Comparison of ENCODE assay signal across 8 cellular contexts in genomic region chr13:108961542-108962125, GRCh38.
DNase-seq lines count a peak whose midpoint lies in the region; ATAC-seq, FAIRE-seq and TF ChIP-seq lines count a peak whose summit lies in the region.

No MANE protein-coding gene starts in this region.

- peak; percentile 96 for ATAC-seq in GM21619 (IDR thresholded peaks at IDR 0.05; ENCODE audit: unreplicated experiment)

- peak; percentile 97 to 98 for TF ChIP-seq RAD21 in liver (IDR thresholded peaks at IDR 0.05)

- no peak overlapping the region for H3K4me2 ChIP-seq in OCI-LY1 (ENCODE audit: low read length)

- DNase-seq in activated gamma-delta T cell treated with Interleukin-2 at 50 U/mL for 16 hours (peak; percentile 5), activated gamma-delta T cell (lab: John Stamatoyannopoulos, UW) (no peak), HT1080 (ENCODE audit: low read depth) (peak; percentile 56), choroid plexus epithelial cell (ENCODE audit: low read depth) (peak; percentile 79), urothelium cell line (ENCODE audit: low spot score) (peak; percentile 22)

- H3K9ac ChIP-seq in OCI-LY1 (ENCODE audit: low read length) = no peak overlapping the region
- H3K9ac ChIP-seq in liver (ENCODE audit: low read depth in 1 of 2, low read length in 2 of 2) = no peak overlapping the region

- no peaks in the 10 kb centered on the region for H4K20me1 ChIP-seq in OCI-LY1 (ENCODE audit: insufficient read depth, low read length)

- H3K4me1 ChIP-seq in OCI-LY1 (ENCODE audit: insufficient read depth, low read length, severe bottlenecking) (no peaks in the 10 kb centered on the region), liver (ENCODE audit: control insufficient read depth in 4 of 4, insufficient read depth in 4 of 4, low read length in 3 of 4) (no peaks in the 10 kb centered on the region)

- no peak for FAIRE-seq in urothelium cell line (lab: Jason Lieb, UNC)

- H3K27me3 ChIP-seq in OCI-LY1 (ENCODE audit: insufficient read depth, low read length) (no peaks in the 10 kb centered on the region), liver (ENCODE audit: control insufficient read depth in 4 of 4, insufficient read depth in 4 of 4, low read length in 3 of 4) (no peaks in the 10 kb centered on the region)

- WGBS in liver = 18% methylated on average over 7 of the region's 7 CpGs

- H3K4me3 ChIP-seq in OCI-LY1 (ENCODE audit: low read depth, low read length, poor library complexity, severe bottlenecking) = no peak overlapping the region
- H3K4me3 ChIP-seq in choroid plexus epithelial cell (ENCODE audit: low read depth, low read length) = no peak overlapping the region
- no peak overlapping the region for H3K4me3 ChIP-seq in liver (ENCODE audit: low read depth in 1 of 3, low read length in 3 of 3)

- no peaks in the 10 kb centered on the region for H3K9me2 ChIP-seq in OCI-LY1 (ENCODE audit: low read depth, low read length)

- H3K79me2 ChIP-seq in OCI-LY1 (ENCODE audit: insufficient read depth, low read length) = no peaks in the 10 kb centered on the region

- no peaks in the 10 kb centered on the region for H3F3A ChIP-seq in OCI-LY1 (ENCODE audit: insufficient read depth, low read length)

- no peak overlapping the region for H2AFZ ChIP-seq in OCI-LY1 (ENCODE audit: low read length)

- peak; percentile 95 for TF ChIP-seq CTCF in OCI-LY1 (IDR thresholded peaks at IDR 0.05; ENCODE audit: low read length)
- TF ChIP-seq CTCF in choroid plexus epithelial cell (conservative IDR thresholded peaks at IDR 0.05; ENCODE audit: low read depth, low read length) = peak; percentile 80
- peak; percentile 84 for TF ChIP-seq CTCF in liver (IDR thresholded peaks at IDR 0.05; ENCODE audit: low read depth, low read length, missing input control)

- H3K27ac ChIP-seq in OCI-LY1 (ENCODE audit: low read depth, low read length, poor library complexity, severe bottlenecking) = no peak overlapping the region
- H3K27ac ChIP-seq in liver (ENCODE audit: low read depth in 1 of 2, low read length in 2 of 2) = no peak overlapping the region

- H3K9me3 ChIP-seq in OCI-LY1 (ENCODE audit: low read length) = no peaks in the 10 kb centered on the region
- no peaks in the 10 kb centered on the region for H3K9me3 ChIP-seq in liver (ENCODE audit: control insufficient read depth in 4 of 4, low read length in 3 of 4)

- H3K36me3 ChIP-seq in OCI-LY1 (ENCODE audit: insufficient read depth, low read length) (no peaks in the 10 kb centered on the region), liver (ENCODE audit: control insufficient read depth in 4 of 4, insufficient read depth in 3 of 4, low read depth in 1 of 4, low read length in 3 of 4) (peaks cover 0 to 2% (median 0%) of the 10 kb centered on the region in 4 donors)

TF ChIP-seq in liver, 16 proteins besides CTCF, POLR2A, EP300 and RAD21:
- TF ChIP-seq FOXA2 (IDR thresholded peaks at IDR 0.05) (no peak), FOXA1 (IDR thresholded peaks at IDR 0.05) (no peak), ATF3 (IDR thresholded peaks at IDR 0.05) (peak; percentile 11), RXRA (IDR thresholded peaks at IDR 0.05) (peak; percentile 63 to 83), ZBTB33 (IDR thresholded peaks at IDR 0.05) (no peak), EGR1 (IDR thresholded peaks at IDR 0.05; ENCODE audit: low read depth in 2 of 2) (no peak), MAX (IDR thresholded peaks at IDR 0.05) (no peak), GABPA (IDR thresholded peaks at IDR 0.05 in 1 of 2, conservative IDR thresholded peaks at IDR 0.05 in 1 of 2) (no peak), YY1 (IDR thresholded peaks at IDR 0.05) (no peak), SP1 (IDR thresholded peaks at IDR 0.05) (peak; percentile 31), NR2F2 (IDR thresholded peaks at IDR 0.05) (peak; percentile 98), HNF4G (IDR thresholded peaks at IDR 0.05) (no peak), REST (IDR thresholded peaks at IDR 0.05) (no peak), TAF1 (conservative IDR thresholded peaks at IDR 0.05) (no peak), HNF4A (conservative IDR thresholded peaks at IDR 0.05) (peak; percentile 69 to 81), JUND (IDR thresholded peaks at IDR 0.05) (no peak)
TF ChIP-seq in liver: peak in this region for 5.
